In the genomic region with DNA sequence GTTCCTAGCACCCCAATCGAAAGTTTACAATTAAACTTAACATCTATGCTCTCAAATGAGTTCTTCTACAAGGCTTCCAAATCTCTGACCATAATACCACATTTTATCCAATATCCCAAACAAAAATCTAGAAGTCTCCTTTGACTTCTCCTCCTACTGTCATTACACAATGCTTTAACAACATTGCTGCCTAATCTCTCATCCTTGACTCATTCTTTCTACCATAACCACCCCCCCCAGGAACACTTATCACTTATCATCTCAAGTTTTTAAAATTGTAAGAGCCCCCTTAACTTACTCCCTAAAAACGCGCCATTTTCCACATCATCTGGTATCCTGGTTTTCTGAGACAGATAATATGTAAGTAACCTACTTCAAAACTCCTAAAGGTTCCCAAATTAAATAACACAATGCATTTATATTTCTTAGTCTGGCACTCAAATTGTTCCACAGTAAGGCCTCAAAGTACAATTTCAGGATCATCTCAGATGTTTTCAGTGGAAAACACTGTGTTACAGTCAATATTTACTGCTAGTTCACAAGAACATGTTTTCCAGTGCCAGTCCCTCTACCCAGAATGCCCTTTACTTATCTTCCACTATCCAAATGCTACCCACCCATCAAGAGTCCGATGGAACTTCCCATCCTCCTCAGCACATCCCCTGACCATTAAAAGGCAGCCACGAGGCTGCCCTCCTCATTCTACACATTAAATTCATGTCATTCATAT, we compare ENCODE assay signal across 20 cellular contexts.
A peak's percentile ranks its signal among the peaks of the same experiment; 100 is the strongest.
DNase-seq lines count a peak whose midpoint lies in the region; ATAC-seq, FAIRE-seq and TF ChIP-seq lines count a peak whose summit lies in the region.
"Had no signal": no experiment of that assay in that cellular context is flagged by ENCODE, and none has a peak within 500 bp of the region (broad histone marks: within the 10 kb centered on the region; RNA-seq: fewer than 3 reads in every experiment).

No MANE protein-coding gene starts in this region.

- no peaks in the 10 kb centered on the region for H3K27me3 Mint-ChIP-seq in astrocyte (ENCODE audit: low read depth, unreplicated experiment)
- H3K27me3 Mint-ChIP-seq: activated CD4-positive, alpha-beta memory T cell treated with anti-CD3 and anti-CD28 coated beads, Interleukin-2, amount 10 ng/mL, durations not matched to agents 7 days and 5 days; effector memory CD8-positive, alpha-beta T cell had no signal

- ATAC-seq in SK-N-SH treated with all-trans-retinoic acid at 6 μM for 48 hours, result no peak
- ATAC-seq in GM18858 (IDR thresholded peaks at IDR 0.05; ENCODE audit: unreplicated experiment), result no peak
- ATAC-seq: effector memory CD8-positive, alpha-beta T cell had no signal

- H3K36me3 ChIP-seq in SK-N-SH (replicated peaks in 1 of 2; ENCODE audit: control insufficient read depth in 1 of 2, insufficient read depth in 2 of 2, low read length in 1 of 2) (no peaks in the 10 kb centered on the region), astrocyte (ENCODE audit: insufficient read depth, low read length) (no peaks in the 10 kb centered on the region)
- H3K36me3 ChIP-seq: neutrophil, spleen had no signal

- H3K36me3 Mint-ChIP-seq in astrocyte (ENCODE audit: low read depth, unreplicated experiment), result peaks cover 1% of the 10 kb centered on the region

- H3K9me3 Mint-ChIP-seq in astrocyte (ENCODE audit: unreplicated experiment), result no peaks in the 10 kb centered on the region
- H3K9me3 Mint-ChIP-seq: activated CD4-positive, alpha-beta memory T cell treated with anti-CD3 and anti-CD28 coated beads, Interleukin-2, amount 10 ng/mL, durations not matched to agents 7 days and 5 days; activated T-helper 2 cell treated with anti-CD3 and anti-CD28 coated beads, Interferon-gamma antibody, Interleukin-2, Interleukin-4, amounts not matched to agents 10 μg/mL and 5 μg/mL and 100 μg/mL, durations not matched to agents 14 hours and 24 hours and 36 hours; effector memory CD8-positive, alpha-beta T cell had no signal

- no peak for TF ChIP-seq RAD21 in SK-N-SH (IDR thresholded peaks at IDR 0.05; ENCODE audit: low read length)

- H3F3A ChIP-seq in SK-N-SH (replicated peaks; ENCODE audit: insufficient read depth), result peaks cover 8% of the 10 kb centered on the region

- H3K4me1 ChIP-seq in SK-N-SH (ENCODE audit: control insufficient read depth in 1 of 2, insufficient read depth in 2 of 2, low read depth in 1 of 2, low read length in 1 of 2), result peaks cover 0 to 23% of the 10 kb centered on the region in 2 experiments; a peak in 1 of 4 replicates
- peaks cover 29% of the 10 kb centered on the region for H3K4me1 ChIP-seq in astrocyte (ENCODE audit: insufficient read depth, low read length)
- H3K4me1 ChIP-seq: spleen had no signal

- CTCF ChIA-PET in SK-N-SH (lab: Yijun Ruan, JAX), result no interaction called here

- peak overlapping the region; percentile 87 for H3K27ac Mint-ChIP-seq in astrocyte (ENCODE audit: unreplicated experiment)
- H3K27ac Mint-ChIP-seq: activated CD4-positive, alpha-beta memory T cell treated with anti-CD3 and anti-CD28 coated beads, Interleukin-2, amount 10 ng/mL, durations not matched to agents 7 days and 5 days; activated T-helper 2 cell treated with anti-CD3 and anti-CD28 coated beads, Interferon-gamma antibody, Interleukin-2, Interleukin-4, amounts not matched to agents 10 μg/mL and 5 μg/mL and 100 μg/mL, durations not matched to agents 14 hours and 24 hours and 36 hours; effector memory CD8-positive, alpha-beta T cell had no signal

- H3K9me2 ChIP-seq in SK-N-SH, result no peaks in the 10 kb centered on the region

- no peaks in the 10 kb centered on the region for H4K20me1 ChIP-seq in SK-N-SH (ENCODE audit: insufficient read depth)
- H4K20me1 ChIP-seq in astrocyte (ENCODE audit: insufficient read depth, low read length), result peaks cover 7% of the 10 kb centered on the region

- H3K79me2 ChIP-seq in SK-N-SH (ENCODE audit: insufficient read depth) (no peaks in the 10 kb centered on the region), astrocyte (ENCODE audit: insufficient read depth, low read length) (peaks cover 5% of the 10 kb centered on the region)

- H3K27ac ChIP-seq in SK-N-SH (ENCODE audit: low read depth in 2 of 2, low read length in 1 of 2) (peak overlapping the region in 1 of 2 experiments; percentile 43; a peak in 2 of 4 replicates), astrocyte (ENCODE audit: low read depth, low read length) (peak overlapping the region; percentile 88)
- H3K27ac ChIP-seq: 22Rv1, hepatocyte, KMS-11, neutrophil, spleen had no signal

- DNase-seq in SK-N-SH (no peak), astrocyte (ENCODE audit: low read depth) (peak; percentile 69), glomerular visceral epithelial cell (ENCODE audit: extremely low spot score) (peak; percentile 9), dedifferentiated amniotic fluid mesenchymal stem cell (ENCODE audit: extremely low spot score) (no peak), GF-D8 (lab: John Stamatoyannopoulos, UW) (no peak)
- DNase-seq in activated naive CD4-positive, alpha-beta T cell treated with anti-CD3 and anti-CD28 coated beads, Interleukin-2, amount 50 U/mL, for 16 hours, result no peak
- DNase-seq: activated CD4-positive, alpha-beta memory T cell treated with anti-CD3 and anti-CD28 coated beads, Interleukin-2, amount 10 ng/mL, durations not matched to agents 7 days and 5 days; effector memory CD8-positive, alpha-beta T cell; NCI-H1694 treated with DMSO at 0.1 percent for 48 hours; NCI-H524 treated with DMSO at 0.1 percent for 48 hours; spleen; T-helper 9 cell had no signal

- TF ChIP-seq CTCF in SK-N-SH (IDR thresholded peaks at IDR 0.05) (no peak), astrocyte (IDR thresholded peaks at IDR 0.05; ENCODE audit: insufficient read depth, low read depth, low read length) (no peak)

- H3K9me3 ChIP-seq in SK-N-SH, result no peaks in the 10 kb centered on the region
- H3K9me3 ChIP-seq in astrocyte (ENCODE audit: insufficient read depth, low read depth, low read length), result no peaks in the 10 kb centered on the region
- H3K9me3 ChIP-seq: neutrophil, spleen had no signal

- H3K4me1 Mint-ChIP-seq in astrocyte (ENCODE audit: low read depth, unreplicated experiment), result peaks cover 58% of the 10 kb centered on the region

- no peak overlapping the region for H3K4me3 Mint-ChIP-seq in astrocyte (ENCODE audit: unreplicated experiment)
- H3K4me3 Mint-ChIP-seq: activated CD4-positive, alpha-beta memory T cell treated with anti-CD3 and anti-CD28 coated beads, Interleukin-2, amount 10 ng/mL, durations not matched to agents 7 days and 5 days; effector memory CD8-positive, alpha-beta T cell had no signal

- WGBS in SK-N-SH (ENCODE audit: low lambda C conversion rate), result 70% methylated on average over 5 of the region's 5 CpGs

- POLR2A ChIA-PET in SK-N-SH (lab: Yijun Ruan, JAX), result no interaction called here

- H3K4me3 ChIP-seq in SK-N-SH (ENCODE audit: low read depth in 2 of 2, low read length in 1 of 2) (no peak overlapping the region), astrocyte (ENCODE audit: insufficient read depth, low read depth, low read length) (no peak overlapping the region)
- H3K4me3 ChIP-seq: hepatocyte, lung, spleen had no signal

- FAIRE-seq in astrocyte (lab: Jason Lieb, UNC), result peak; percentile 91

- H2AFZ ChIP-seq in SK-N-SH (ENCODE audit: low read depth) (no peak overlapping the region), astrocyte (ENCODE audit: low read depth, low read length) (no peak overlapping the region)
- H2AFZ ChIP-seq: hepatocyte had no signal

- H3K27me3 ChIP-seq in SK-N-SH (ENCODE audit: insufficient read depth) (no peaks in the 10 kb centered on the region), astrocyte (ENCODE audit: insufficient read depth, low read length) (no peaks in the 10 kb centered on the region)
- H3K27me3 ChIP-seq: hepatocyte, neutrophil, spleen had no signal

- H3K9ac ChIP-seq in SK-N-SH, result no peak overlapping the region
- peak overlapping the region; percentile 63 for H3K9ac ChIP-seq in astrocyte (ENCODE audit: low read length)
- H3K9ac ChIP-seq: KMS-11 had no signal

- TF ChIP-seq EP300 in SK-N-SH (IDR thresholded peaks at IDR 0.05; ENCODE audit: borderline replicate concordance in 1 of 2, low read depth in 1 of 2, low read length in 1 of 2), result no peak

- H3K4me2 ChIP-seq in SK-N-SH, result peak overlapping the region; percentile 18; the same call in 1 of the 2 replicates
- H3K4me2 ChIP-seq in astrocyte (ENCODE audit: low read length), result peak overlapping the region; percentile 76
- H3K4me2 ChIP-seq: hepatocyte, KMS-11 had no signal

TF ChIP-seq in SK-N-SH, 30 proteins besides CTCF, POLR2A, EP300 and RAD21:
- peak; percentile 26; the same call in 1 of the 2 replicates for TF ChIP-seq FOSL2 (IDR thresholded peaks at IDR 0.05; ENCODE audit: borderline replicate concordance, low read depth)
- TF ChIP-seq CHD2 (IDR thresholded peaks at IDR 0.05; ENCODE audit: low read length, partially characterized antibody), result no peak

TF ChIP-seq in SK-N-SH treated with all-trans-retinoic acid at 6 μM for 48 hours, 23 proteins besides CTCF, POLR2A, EP300 and RAD21 (continues in another document):
- TF ChIP-seq POU6F1 (CRISPR knock-in tag; IDR thresholded peaks at IDR 0.05; ENCODE audit: borderline replicate concordance, low read depth), result no peak
- no peak for TF ChIP-seq PPARA (CRISPR knock-in tag; IDR thresholded peaks at IDR 0.05; ENCODE audit: borderline replicate concordance)
- TF ChIP-seq ZNF70 (CRISPR knock-in tag; IDR thresholded peaks at IDR 0.05), result no peak
- no peak for TF ChIP-seq TOX (CRISPR knock-in tag; IDR thresholded peaks at IDR 0.05; ENCODE audit: borderline replicate concordance)
- no peak for TF ChIP-seq BACH2 (CRISPR knock-in tag; IDR thresholded peaks at IDR 0.05; ENCODE audit: borderline replicate concordance)
- no peak for TF ChIP-seq ESRRG (CRISPR knock-in tag; IDR thresholded peaks at IDR 0.05)

Comparison
In these comparisons a context has a peak if more than half of its experiments do, and no peak if none do; other contexts are left out.
1. DNase-seq: peak in astrocyte (single experiment) and glomerular visceral epithelial cell (single experiment); none in SK-N-SH (single experiment), activated naive CD4-positive, alpha-beta T cell treated with anti-CD3 and anti-CD28 coated beads, Interleukin-2, amount 50 U/mL, for 16 hours (single experiment), dedifferentiated amniotic fluid mesenchymal stem cell (single experiment) and GF-D8 (single experiment).